In the genomic region with DNA sequence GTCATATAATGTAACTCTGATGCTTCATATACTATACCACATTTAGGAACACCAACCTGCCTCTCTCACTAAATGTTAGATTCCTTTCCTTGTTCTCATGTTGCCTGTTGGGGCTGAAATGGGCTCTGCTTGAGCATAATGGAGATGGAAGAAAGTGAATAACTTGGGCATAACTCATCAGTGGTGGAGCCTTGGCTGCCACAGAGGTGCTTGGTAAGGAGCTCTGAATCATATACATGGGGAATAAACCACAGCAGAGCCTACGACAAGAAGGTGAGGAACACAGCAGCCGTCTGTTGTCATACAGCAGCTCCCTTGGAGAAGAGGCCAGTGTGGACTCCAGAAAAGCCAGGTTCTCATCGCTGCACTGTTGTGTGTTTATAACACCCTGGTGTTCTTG, we compare ENCODE assay signal across 17 cellular contexts.
DNase-seq lines count a peak whose midpoint lies in the region; ATAC-seq and TF ChIP-seq lines count a peak whose summit lies in the region.
"Had no signal": no experiment of that assay in that cellular context is flagged by ENCODE, and none has a peak within 500 bp of the region (broad histone marks: within the 10 kb centered on the region; RNA-seq: fewer than 3 reads in every experiment).

No MANE protein-coding gene starts in this region.

- H3K27ac ChIP-seq in OCI-LY1 (ENCODE audit: low read depth, low read length, poor library complexity, severe bottlenecking) = peak overlapping the region; percentile 23
- H3K27ac ChIP-seq in colonic mucosa = no peak overlapping the region
- H3K27ac ChIP-seq: spleen had no signal

- H3K27me3 ChIP-seq in OCI-LY1 (ENCODE audit: insufficient read depth, low read length) (no peaks in the 10 kb centered on the region), colonic mucosa (no peaks in the 10 kb centered on the region)
- H3K27me3 ChIP-seq: spleen, upper lobe of left lung had no signal

- H3K27ac Mint-ChIP-seq in activated CD4-positive, alpha-beta T cell treated with anti-CD3 and anti-CD28 coated beads, Interleukin-2, amount 10 ng/mL, durations not matched to agents 24 days and 14 days = peak overlapping the region; percentile 78
- H3K27ac Mint-ChIP-seq: nephron progenitor cell had no signal

- intact Hi-C loops in activated CD4-positive, alpha-beta T cell treated with anti-CD3 and anti-CD28 coated beads, Interleukin-2, amount 10 ng/mL, durations not matched to agents 24 days and 14 days (cut with micrococcal nuclease) = loop anchor here (1.0 kb wide), 1 partner anchor 8 kb away; no protein-coding TSS in a partner anchor
- intact Hi-C loops in colonic mucosa (cut with DNase I) = no loop called here

- no peaks in the 10 kb centered on the region for H3K79me2 ChIP-seq in OCI-LY1 (ENCODE audit: insufficient read depth, low read length)

- H2AFZ ChIP-seq in OCI-LY1 (ENCODE audit: low read length) = no peak overlapping the region

- H3K9me3 ChIP-seq in OCI-LY1 (ENCODE audit: low read length) = no peaks in the 10 kb centered on the region
- no peaks in the 10 kb centered on the region for H3K9me3 ChIP-seq in colonic mucosa
- H3K9me3 ChIP-seq: spleen, upper lobe of left lung had no signal

- H3K4me1 ChIP-seq in OCI-LY1 (ENCODE audit: insufficient read depth, low read length, severe bottlenecking) (peaks cover 44% of the 10 kb centered on the region), colonic mucosa (no peaks in the 10 kb centered on the region)

- H3K9ac ChIP-seq in OCI-LY1 (ENCODE audit: low read length) (no peak overlapping the region), colonic mucosa (ENCODE audit: low read depth in 2 of 2, low read length in 2 of 2) (no peak overlapping the region)

- TF ChIP-seq CTCF in OCI-LY1 (IDR thresholded peaks at IDR 0.05; ENCODE audit: low read length) (no peak), colonic mucosa (IDR thresholded peaks at IDR 0.05) (no peak), omental fat pad (IDR thresholded peaks at IDR 0.05) (no peak)

- H3K4me2 ChIP-seq in OCI-LY1 (ENCODE audit: low read length) = no peak overlapping the region

- H3K9me3 Mint-ChIP-seq in activated CD4-positive, alpha-beta T cell treated with anti-CD3 and anti-CD28 coated beads, Interleukin-2, amount 10 ng/mL, durations not matched to agents 24 days and 14 days = peaks cover 7% of the 10 kb centered on the region
- H3K9me3 Mint-ChIP-seq: nephron progenitor cell had no signal

- DNase-seq in activated CD4-positive, alpha-beta T cell treated with anti-CD3 and anti-CD28 coated beads, Interleukin-2, amount 10 ng/mL, durations not matched to agents 24 days and 14 days = no peak
- no peak for DNase-seq in activated CD4-positive, alpha-beta T cell treated with anti-CD3 and anti-CD28 coated beads for 1 hour
- DNase-seq in cerebellar cortex (ENCODE audit: low spot score) = peak; percentile 37
- DNase-seq in skeletal muscle cell (ENCODE audit: low read depth) = peak; percentile 42
- no peak for DNase-seq in colonic mucosa
- DNase-seq in omental fat pad (ENCODE audit: low spot score) = no peak
- DNase-seq in CD1c-positive myeloid dendritic cell (ENCODE audit: extremely low spot score) = no peak
- DNase-seq: activated naive CD4-positive, alpha-beta T cell; cortex of kidney; DMS79 treated with DMSO at 0.1 percent for 48 hours; KG1; left colon; NCI-H2029 treated with DMSO at 0.1 percent for 48 hours; nephron progenitor cell; spleen; upper lobe of left lung had no signal

- no peak for ATAC-seq in omental fat pad (ENCODE audit: low FRiP score)
- ATAC-seq: left colon had no signal

- no peaks in the 10 kb centered on the region for H4K20me1 ChIP-seq in OCI-LY1 (ENCODE audit: insufficient read depth, low read length)

- H3K9me2 ChIP-seq in OCI-LY1 (ENCODE audit: low read depth, low read length) = no peaks in the 10 kb centered on the region

- no peak overlapping the region for H3K4me3 Mint-ChIP-seq in activated CD4-positive, alpha-beta T cell treated with anti-CD3 and anti-CD28 coated beads, Interleukin-2, amount 10 ng/mL, durations not matched to agents 24 days and 14 days
- H3K4me3 Mint-ChIP-seq: nephron progenitor cell had no signal

- H3K4me3 ChIP-seq in OCI-LY1 (ENCODE audit: low read depth, low read length, poor library complexity, severe bottlenecking) (no peak overlapping the region), skeletal muscle cell (ENCODE audit: low read depth, low read length) (no peak overlapping the region), colonic mucosa (no peak overlapping the region)
- H3K4me3 ChIP-seq: spleen, upper lobe of left lung had no signal

- H3K27me3 Mint-ChIP-seq in activated CD4-positive, alpha-beta T cell treated with anti-CD3 and anti-CD28 coated beads, Interleukin-2, amount 10 ng/mL, durations not matched to agents 24 days and 14 days = no peaks in the 10 kb centered on the region

- no peaks in the 10 kb centered on the region for H3F3A ChIP-seq in OCI-LY1 (ENCODE audit: insufficient read depth, low read length)

- no peaks in the 10 kb centered on the region for H3K36me3 Mint-ChIP-seq in activated CD4-positive, alpha-beta T cell treated with anti-CD3 and anti-CD28 coated beads, Interleukin-2, amount 10 ng/mL, durations not matched to agents 24 days and 14 days (ENCODE audit: low read depth)

- H3K36me3 ChIP-seq in OCI-LY1 (ENCODE audit: insufficient read depth, low read length) (no peaks in the 10 kb centered on the region), colonic mucosa (no peaks in the 10 kb centered on the region)
- H3K36me3 ChIP-seq: spleen, upper lobe of left lung had no signal

- peaks cover 45% of the 10 kb centered on the region for H3K4me1 Mint-ChIP-seq in activated CD4-positive, alpha-beta T cell treated with anti-CD3 and anti-CD28 coated beads, Interleukin-2, amount 10 ng/mL, durations not matched to agents 24 days and 14 days

Comparison
In these comparisons a context has a peak if more than half of its experiments do, and no peak if none do; other contexts are left out.
1. DNase-seq: peak in cerebellar cortex (single experiment) and skeletal muscle cell (single experiment); none in activated CD4-positive, alpha-beta T cell treated with anti-CD3 and anti-CD28 coated beads, Interleukin-2, amount 10 ng/mL, durations not matched to agents 24 days and 14 days (single experiment), activated CD4-positive, alpha-beta T cell treated with anti-CD3 and anti-CD28 coated beads for 1 hour (single experiment), colonic mucosa (single experiment), omental fat pad (single experiment) and CD1c-positive myeloid dendritic cell (single experiment).